Comparison of ENCODE assay signal across 8 cellular contexts in genomic region chr19:48332662-48333466, GRCh38. TPM values are rescaled to one million over a fixed set of nuclear protein-coding genes. Genes with fewer than 3 reads are reported as not detected.
DNase-seq lines count a peak whose midpoint lies in the region; ATAC-seq and TF ChIP-seq lines count a peak whose summit lies in the region.

No MANE protein-coding gene starts in this region.

- H3K27me3 ChIP-seq in HUES48 (ENCODE audit: control insufficient read depth, insufficient read depth, low read length) (no peaks in the 10 kb centered on the region), mononuclear cell (ENCODE audit: insufficient read depth, low read length) (no peaks in the 10 kb centered on the region)

- TF ChIP-seq CTCF in Calu3 (IDR thresholded peaks at IDR 0.05; ENCODE audit: unreplicated experiment): no peak

- H3K9me3 Mint-ChIP-seq in Calu3 (ENCODE audit: low read depth, unreplicated experiment): no peaks in the 10 kb centered on the region

- no peaks in the 10 kb centered on the region for H3K27me3 Mint-ChIP-seq in Calu3 (ENCODE audit: unreplicated experiment)

- peaks cover 47% of the 10 kb centered on the region for H3K36me3 Mint-ChIP-seq in Calu3 (ENCODE audit: insufficient read depth, unreplicated experiment)

- H3K4me1 ChIP-seq in HUES48 (ENCODE audit: control insufficient read depth, insufficient read depth, low read length) (peaks cover 23% of the 10 kb centered on the region), mononuclear cell (ENCODE audit: insufficient read depth, low read length) (peaks cover 64% of the 10 kb centered on the region)

- no TSS peak for BruUV-seq in Calu3 (replicated peaks; lab: Mats Ljungman, UMichigan)

- peak overlapping the region; percentile 54 for H3K4me3 ChIP-seq in HUES48 (ENCODE audit: low read depth, low read length)
- peak overlapping the region; percentile 52 for H3K4me3 ChIP-seq in mononuclear cell (ENCODE audit: low read length)

- no peaks in the 10 kb centered on the region for H3K9me3 ChIP-seq in HUES48 (ENCODE audit: control insufficient read depth, insufficient read depth, low read length)
- H3K9me3 ChIP-seq in mononuclear cell (ENCODE audit: low read depth, low read length): no peaks in the 10 kb centered on the region

- H3K9ac ChIP-seq in HUES48 (ENCODE audit: low read depth, low read length): no peak overlapping the region

- H3K4me1 Mint-ChIP-seq in Calu3 (ENCODE audit: low read depth, unreplicated experiment): peaks cover 50% of the 10 kb centered on the region

- peak; percentile 93 for DNase-seq in Calu3
- DNase-seq in NOMO-1 treated with dmso at 0.1 percent for 144 hours (lab: John Stamatoyannopoulos, UW; ENCODE audit: unreplicated experiment): peak; percentile 99
- DNase-seq in activated T-cell treated with anti-CD3 and anti-CD28 coated beads for 1 hour (ENCODE audit: low read depth): peak; percentile 88
- peak; percentile 95 for DNase-seq in epidermal melanocyte (ENCODE audit: insufficient read length, low spot score)
- peak; percentile 77 to 90 for DNase-seq in stimulated activated CD8-positive, alpha-beta memory T cell treated with anti-CD3 and anti-CD28 coated beads, Interleukin-2, amount 100 ng/mL, for 1 hour (ENCODE audit: low read depth in 2 of 2)

- H3K4me3 Mint-ChIP-seq in Calu3 (ENCODE audit: low read depth, unreplicated experiment): peak overlapping the region; percentile 87

- H3K36me3 ChIP-seq in HUES48 (ENCODE audit: control insufficient read depth, insufficient read depth, low read length): no peaks in the 10 kb centered on the region

- peak; percentile 61 for ATAC-seq in GM21423 (IDR thresholded peaks at IDR 0.05; ENCODE audit: unreplicated experiment)

- peak overlapping the region; percentile 55 for H3K27ac ChIP-seq in HUES48 (ENCODE audit: low read depth, low read length)

- intact Hi-C loops in Calu3 (cut with micrococcal nuclease; ENCODE audit: unreplicated experiment): loop anchor here (1.0 to 10.0 kb wide), 2 partner anchors 13 to 152 kb away; no protein-coding TSS in a partner anchor

- H3K27ac Mint-ChIP-seq in Calu3 (ENCODE audit: unreplicated experiment): peak overlapping the region; percentile 92

- CTCF ChIA-PET in Calu3 (lab: Charles Lee): interaction anchor here (0.6 to 4.6 kb wide), 15 partner anchors 10 to 276 kb away, joined by 3 to 159 read pairs (median 6); partner anchors contain the start of genes GRWD1, KDELR1, SYNGR4 and TMEM143

RNA-seq across cellular contexts. Expression of gene EMP3, which starts 7.5 kb away (rescaled TPM):
- total RNA-seq in Calu3 (2022): 27.5 and 29.5 TPM in 2 replicates
- 230 TPM for total RNA-seq in mononuclear cell

RNA-seq across cellular contexts. Expression of gene TMEM143, which starts 30.9 kb away (rescaled TPM):
- 10.4 and 14.8 TPM in 2 replicates for total RNA-seq in Calu3 (2022)
- total RNA-seq in mononuclear cell: 3.4 TPM

RNA-seq across cellular contexts. Expression of gene SYNGR4, which starts 31.3 kb away (rescaled TPM):
- total RNA-seq in Calu3 (2022) (not detected in 2 replicates), mononuclear cell (not detected)

RNA-seq across cellular contexts. Expression of gene KDELR1, which starts 58.5 kb away (rescaled TPM):
- total RNA-seq in Calu3 (2022) (185 and 194 TPM in 2 replicates), mononuclear cell (20.0 TPM)

Comparison
In these comparisons a context has a peak if more than half of its experiments do, and no peak if none do; other contexts are left out.
1. Peak in every context shown above with its lines: DNase-seq, ATAC-seq, H3K4me3 ChIP-seq and H3K27ac ChIP-seq.